Comparison of ENCODE assay signal across 7 cellular contexts in genomic region chr7:5260530-5261068, GRCh38. TPM values are rescaled to one million over a fixed set of nuclear protein-coding genes. Genes with fewer than 3 reads are reported as not detected.
DNase-seq lines count a peak whose midpoint lies in the region; ATAC-seq, FAIRE-seq and TF ChIP-seq lines count a peak whose summit lies in the region.
"Not testable (repeated sequence)": the region's sequence is repeated elsewhere in the genome, so short reads cannot be mapped to it uniquely, and the experiment has no call there.

No MANE protein-coding gene starts in this region.

- 0% methylated on average over 7 of the region's 15 CpGs for WGBS in HepG2 (ENCODE audit: low lambda C conversion rate)
- WGBS in trophoblast cell (ENCODE audit: extremely low coverage, insufficient coverage, insufficient read length), result no CpG with 5 or more reads among the region's 15 CpGs

- not testable (repeated sequence) for H2BK5ac ChIP-seq in trophoblast cell (ENCODE audit: low read depth, low read length, poor library complexity)

- H2AFZ ChIP-seq in HepG2 (ENCODE audit: low read length); trophoblast cell (ENCODE audit: insufficient read depth, low read length, poor library complexity): not testable (repeated sequence)

- H2AK5ac ChIP-seq in trophoblast cell (ENCODE audit: low read length), result not testable (repeated sequence)

- not testable (repeated sequence) for H3K79me1 ChIP-seq in trophoblast cell (ENCODE audit: low read length)

- not testable (repeated sequence) for H3K4me1 ChIP-seq in Panc1 (ENCODE audit: control insufficient read depth, insufficient read depth, low read length); trophoblast cell (ENCODE audit: control insufficient read depth in 1 of 2, insufficient read depth in 2 of 2, low read length in 2 of 2)
- peaks cover 29% of the 10 kb centered on the region for H3K4me1 ChIP-seq in HepG2 (ENCODE audit: insufficient read depth, low read length)

- H3K14ac ChIP-seq in trophoblast cell (ENCODE audit: low read length), result not testable (repeated sequence)

- not testable (repeated sequence) for H3K36me3 ChIP-seq in Panc1 (ENCODE audit: control insufficient read depth, insufficient read depth, low read length); HepG2 (replicated peaks in 1 of 2; ENCODE audit: control insufficient read depth in 1 of 2, insufficient read depth in 2 of 2, low read length in 2 of 2); trophoblast cell (ENCODE audit: control insufficient read depth in 1 of 2, insufficient read depth in 2 of 2, low read length in 2 of 2)

- not testable (repeated sequence) for H3K9ac ChIP-seq in HepG2 (ENCODE audit: insufficient read depth, low read depth, low read length); trophoblast cell (ENCODE audit: low read length)

- DNase-seq in COLO668 (lab: John Stamatoyannopoulos, UW; ENCODE audit: unreplicated experiment) (peak; percentile 76), DMS53 treated with DMSO at 0.1 percent for 48 hours (lab: John Stamatoyannopoulos, UW; ENCODE audit: unreplicated experiment) (peak; percentile 7), NCI-H2029 (lab: John Stamatoyannopoulos, UW) (peak; percentile 31), NCI-H345 (lab: John Stamatoyannopoulos, UW) (peak; percentile 84), trophoblast cell (peak; percentile 19 to 75)
- DNase-seq in Panc1 (ENCODE audit: low read depth, low spot score); HepG2 (ENCODE audit: low spot score): not testable (repeated sequence)

- intact Hi-C loops in Panc1 (cut with micrococcal nuclease; ENCODE audit: unreplicated experiment); HepG2 (cut with micrococcal nuclease; ENCODE audit: unreplicated experiment): not testable (repeated sequence)

- not testable (repeated sequence) for H3K79me2 ChIP-seq in HepG2 (ENCODE audit: insufficient read depth, low read length); trophoblast cell (ENCODE audit: control insufficient read depth, insufficient read depth, low read length, poor library complexity)

- not testable (repeated sequence) for H2BK12ac ChIP-seq in trophoblast cell (ENCODE audit: low read length)

- not testable (repeated sequence) for H3K9me3 ChIP-seq in Panc1 (ENCODE audit: control insufficient read depth, insufficient read depth, low read depth, low read length); HepG2 (ENCODE audit: low read length); trophoblast cell (ENCODE audit: insufficient read depth, low read depth, low read length)

- BruUV-seq in Panc1 (replicated peaks; lab: Mats Ljungman, UMichigan); HepG2 (replicated peaks; lab: Mats Ljungman, UMichigan): not testable (repeated sequence)

- H4K91ac ChIP-seq in trophoblast cell (ENCODE audit: low read depth, low read length), result not testable (repeated sequence)

- not testable (repeated sequence) for H3K18ac ChIP-seq in trophoblast cell (ENCODE audit: low read length)

- not testable (repeated sequence) for H4K12ac ChIP-seq in trophoblast cell (ENCODE audit: low read depth, low read length)

- in situ Hi-C loops in Panc1 (cut with HindIII; ENCODE audit: low pct_unique_long_range_greater_than_20kb, low sequenced_read_pairs); HepG2 (cut with HindIII; ENCODE audit: extremely low pct_ligation_motif_present, low pct_unique_long_range_greater_than_20kb): not testable (repeated sequence)

- not testable (repeated sequence) for H3K27me3 ChIP-seq in Panc1 (ENCODE audit: control insufficient read depth, insufficient read depth, low read length); trophoblast cell (ENCODE audit: insufficient read depth, low read length)
- peaks cover 0 to 14% of the 10 kb centered on the region in 2 experiments; a peak in 2 of 5 replicates for H3K27me3 ChIP-seq in HepG2 (ENCODE audit: control insufficient read depth in 1 of 2, insufficient read depth in 2 of 2, low read length in 2 of 2)

- not testable (repeated sequence) for TF ChIP-seq CTCF in Panc1 (IDR thresholded peaks at IDR 0.05); HepG2 (CRISPR knock-in tag; IDR thresholded peaks at IDR 0.05)

- not testable (repeated sequence) for TF ChIP-seq RAD21 in HepG2 (CRISPR knock-in tag; IDR thresholded peaks at IDR 0.05)

- not testable (repeated sequence) for H3K23ac ChIP-seq in trophoblast cell (ENCODE audit: low read length)

- not testable (repeated sequence) for H2BK120ac ChIP-seq in trophoblast cell (ENCODE audit: insufficient read depth, low read length, poor library complexity)

- not testable (repeated sequence) for H3K4ac ChIP-seq in trophoblast cell (ENCODE audit: low read depth, low read length)

- TF ChIP-seq POLR2A in HepG2 (IDR thresholded peaks at IDR 0.05; ENCODE audit: insufficient read depth in 1 of 2, low read depth in 2 of 2, low read length in 2 of 2), result not testable (repeated sequence)

- not testable (repeated sequence) for H4K8ac ChIP-seq in trophoblast cell (ENCODE audit: low read depth, low read length)

- H3K4me3 ChIP-seq in Panc1 (ENCODE audit: low read depth in 2 of 2, low read length in 2 of 2); HepG2 (replicated peaks in 1 of 3; ENCODE audit: insufficient read depth in 1 of 3, low read depth in 2 of 3, low read length in 3 of 3); trophoblast cell (ENCODE audit: low read depth, low read length): not testable (repeated sequence)

- H4K20me1 ChIP-seq in HepG2 (ENCODE audit: insufficient read depth, low read length), result not testable (repeated sequence)

- not testable (repeated sequence) for TF ChIP-seq EP300 in HepG2 (IDR thresholded peaks at IDR 0.05; ENCODE audit: low read depth in 2 of 2, low read length in 2 of 2); HepG2 (CRISPR knock-in tag; IDR thresholded peaks at IDR 0.05; ENCODE audit: borderline replicate concordance)

- peak; percentile 12; the same call in 1 of the 2 replicates for ATAC-seq in Panc1
- ATAC-seq in HepG2, result peak; percentile 57

- POLR2A ChIA-PET in Panc1 (lab: Charles Lee), result interaction anchor here (0.6 kb wide), 1 partner anchor 19 kb away, joined by 3 read pairs; no protein-coding TSS in a partner anchor
- POLR2A ChIA-PET in HepG2 (lab: Yijun Ruan, JAX), result interaction anchor here (0.9 kb wide), 1 partner anchor 20 kb away, joined by 3 read pairs; no protein-coding TSS in a partner anchor

- H3K4me2 ChIP-seq in HepG2 (ENCODE audit: low read depth, low read length), result 0 out of 2 replicates have a peak overlapping the region, but pooled peaks have one; percentile 19
- H3K4me2 ChIP-seq in trophoblast cell (ENCODE audit: low read length), result not testable (repeated sequence)

- CTCF ChIA-PET in Panc1 (lab: Charles Lee); HepG2 (lab: Yijun Ruan, JAX; ENCODE audit: low intra/inter-chr PET ratio, low total read pairs): not testable (repeated sequence)

- not testable (repeated sequence) for FAIRE-seq in HepG2 (lab: Jason Lieb, UNC)

- not testable (repeated sequence) for H3K27ac ChIP-seq in Panc1 (ENCODE audit: low read length); HepG2 (ENCODE audit: extremely low read length, insufficient read depth, low read length); trophoblast cell (ENCODE audit: low read depth, low read length)

RNA-seq across cellular contexts. Expression of gene SLC29A4, which starts 22.1 kb away (rescaled TPM):
- total RNA-seq in Panc1 (2021; ENCODE audit: unreplicated experiment), result 38.9 TPM
- 83.6 TPM for polyA plus RNA-seq in Panc1 (2012; ENCODE audit: insufficient read length)
- 21.2 and 31.7 TPM in 2 replicates for total RNA-seq in HepG2 (2016; rRNA removed; fragmentation: Illumina TruSeq; extraction: Trizol)
- 33.8 and 34.7 TPM in 2 replicates for total RNA-seq in HepG2 (2016; cell fraction: cytosol; rRNA removed; fragmentation: Illumina TruSeq; extraction: Trizol; ENCODE audit: low read depth)
- 18.9 and 30.5 TPM in 2 replicates for total RNA-seq in HepG2 (2016; cell fraction: insoluble cytoplasmic fraction; rRNA removed; fragmentation: Illumina TruSeq; extraction: Trizol)
- total RNA-seq in HepG2 (2016; cell fraction: membrane; rRNA removed; fragmentation: Illumina TruSeq; extraction: Trizol), result 76.3 and 81.9 TPM in 2 replicates
- 18.2 and 22.5 TPM in 2 replicates for total RNA-seq in HepG2 (2016; cell fraction: nucleus; rRNA removed; fragmentation: Illumina TruSeq; extraction: Trizol)
- polyA plus RNA-seq in HepG2 (2011; rRNA removed), result 29.7 and 53.0 TPM in 2 replicates
- polyA plus RNA-seq in HepG2 (2011; cell fraction: cytosol; rRNA removed), result 23.1 and 35.9 TPM in 2 replicates
- 110 and 117 TPM in 2 replicates for polyA plus RNA-seq in HepG2 (2011; cell fraction: nucleus; rRNA removed)
- polyA plus RNA-seq in HepG2 (2012), result 21.6 and 26.5 TPM in 2 replicates
- 78.6 and 80.2 TPM in 2 replicates for polyA plus RNA-seq in HepG2 (2016; cell fraction: cytosol; fragmentation: Illumina TruSeq; extraction: Trizol; ENCODE audit: low read depth)
- polyA plus RNA-seq in HepG2 (2016; cell fraction: insoluble cytoplasmic fraction; fragmentation: Illumina TruSeq; extraction: Trizol; ENCODE audit: low read depth), result 31.0 and 42.3 TPM in 2 replicates
- polyA plus RNA-seq in HepG2 (2016; cell fraction: membrane; fragmentation: Illumina TruSeq; extraction: Trizol; ENCODE audit: low read depth), result 113 and 128 TPM in 2 replicates
- polyA plus RNA-seq in HepG2 (2016; cell fraction: nucleus; fragmentation: Illumina TruSeq; extraction: Trizol; ENCODE audit: insufficient read depth, low read depth), result 57.1 and 65.3 TPM in 2 replicates
- polyA minus RNA-seq in HepG2 (2011; rRNA and poly(A)+ RNA removed; ENCODE audit: low replicate concordance), result 1.5 and 136 TPM in 2 replicates
- 23.7 and 26.6 TPM in 2 replicates for polyA minus RNA-seq in HepG2 (2011; cell fraction: cytosol; rRNA and poly(A)+ RNA removed)
- 20.0 and 25.2 TPM in 2 replicates for polyA minus RNA-seq in HepG2 (2011; cell fraction: nucleus; rRNA and poly(A)+ RNA removed)
- 4.3 and 4.5 TPM in 2 replicates for polyA plus RNA-seq in trophoblast cell (2013)
